8 cellular contexts compared by ENCODE assay signal in the genomic region with DNA sequence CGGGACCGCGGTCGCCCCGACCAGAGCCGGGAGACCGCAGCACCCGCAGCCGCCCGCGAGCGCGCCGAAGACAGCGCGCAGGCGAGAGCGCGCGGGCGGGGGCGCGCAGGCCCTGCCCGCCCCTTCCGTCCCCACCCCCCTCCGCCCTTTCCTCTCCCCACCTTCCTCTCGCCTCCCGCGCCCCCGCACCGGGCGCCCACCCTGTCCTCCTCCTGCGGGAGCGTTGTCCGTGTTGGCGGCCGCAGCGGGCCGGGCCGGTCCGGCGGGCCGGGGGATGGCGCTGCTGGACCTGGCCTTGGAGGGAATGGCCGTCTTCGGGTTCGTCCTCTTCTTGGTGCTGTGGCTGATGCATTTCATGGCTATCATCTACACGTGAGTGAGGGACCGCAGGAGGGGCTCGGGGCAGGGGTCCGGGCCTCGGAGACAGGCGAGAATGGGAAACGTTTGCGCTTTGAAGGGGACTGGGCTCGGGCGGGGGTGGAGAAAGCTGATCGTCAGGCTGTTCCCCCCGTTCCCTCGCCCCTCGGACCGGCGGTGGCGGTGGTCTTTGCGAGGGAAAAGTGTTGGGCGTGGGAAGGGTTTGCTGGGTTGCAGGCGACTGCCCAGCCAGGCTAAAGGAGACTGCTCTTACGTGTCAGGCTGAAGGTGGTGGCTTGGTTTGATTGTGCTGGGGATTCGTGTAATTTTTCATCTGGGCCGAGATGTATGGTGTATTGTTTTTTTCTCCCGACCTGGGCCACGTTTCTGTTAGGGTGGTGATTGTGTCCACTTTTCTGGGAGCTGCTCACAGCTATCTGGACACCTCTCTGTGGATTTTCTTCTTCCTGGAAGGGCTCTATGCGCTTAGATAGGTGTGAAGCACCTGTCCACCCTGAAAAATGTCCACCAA. TPM values are rescaled to one million over a fixed set of nuclear protein-coding genes. Genes with fewer than 3 reads are reported as not detected.
DNase-seq lines count a peak whose midpoint lies in the region; ATAC-seq lines count a peak whose summit lies in the region.

No MANE protein-coding gene starts in this region.

- 0 to 1% methylated on average over 70 to 73 of the region's 73 CpGs for WGBS in ectodermal cell, 2 experiments

- ATAC-seq in GM21786 (IDR thresholded peaks at IDR 0.05; ENCODE audit: unreplicated experiment) = peak; percentile 30

- peak overlapping the region; percentile 47 for H3K4me3 ChIP-seq in ectodermal cell (ENCODE audit: insufficient read depth, low read depth, low read length)

- H3K27me3 ChIP-seq in ectodermal cell (ENCODE audit: control insufficient read depth, insufficient read depth, low read length, poor library complexity, severe bottlenecking) = no peaks in the 10 kb centered on the region

- H3K9me3 ChIP-seq in KOPT-K1 (ENCODE audit: insufficient read depth, low read length, poor library complexity, severe bottlenecking) (no peaks in the 10 kb centered on the region), ectodermal cell (ENCODE audit: control insufficient read depth, low read length) (no peaks in the 10 kb centered on the region)

- H3K27ac ChIP-seq in KOPT-K1 (ENCODE audit: low read depth, low read length, poor library complexity, severe bottlenecking) (peak overlapping the region; percentile 73), ectodermal cell (ENCODE audit: insufficient read depth, low read depth, low read length, poor library complexity, severe bottlenecking) (peak overlapping the region; percentile 58)

- H3K4me1 ChIP-seq in ectodermal cell (ENCODE audit: control insufficient read depth, insufficient read depth, low read length) = peaks cover 7% of the 10 kb centered on the region

- H3K36me3 ChIP-seq in KOPT-K1 (ENCODE audit: insufficient read depth, low read length) (no peaks in the 10 kb centered on the region), ectodermal cell (ENCODE audit: control insufficient read depth, insufficient read depth, low read length) (no peaks in the 10 kb centered on the region)

- DNase-seq in DMS 273 (lab: John Stamatoyannopoulos, UW; ENCODE audit: unreplicated experiment) = peak; percentile 48
- no peak for DNase-seq in DMS 273 treated with DMSO at 0.1 percent for 48 hours (lab: John Stamatoyannopoulos, UW)
- peak; percentile 36 for DNase-seq in activated CD4-positive, alpha-beta T cell treated with anti-CD3 and anti-CD28 coated beads for 48 hours
- peak; percentile 63 for DNase-seq in medulla oblongata (ENCODE audit: extremely low spot score)
- DNase-seq in stimulated activated naive CD4-positive, alpha-beta T cell (lab: John Stamatoyannopoulos, UW) = peak in 5 of 6 experiments; percentile 65 to 90 (median 80)

RNA-seq across cellular contexts. Expression of gene UGCG, which starts 0.6 kb away (rescaled TPM):
- 25.1 TPM for polyA plus RNA-seq in ectodermal cell (2013, experiment 1 of 4)
- polyA plus RNA-seq in ectodermal cell (2013, experiment 2 of 4) = 20.8 TPM
- polyA plus RNA-seq in ectodermal cell (2013, experiment 3 of 4) = 19.4 TPM
- polyA plus RNA-seq in ectodermal cell (2013, experiment 4 of 4) = 20.1 TPM
